ENCODE assay signal across 2 cellular contexts in genomic region chr6:151279891-151280290, GRCh38.
TF ChIP-seq lines count a peak whose summit lies in the region.

No MANE protein-coding gene starts in this region.

TF ChIP-seq in HepG2, 621 proteins besides CTCF, POLR2A, EP300 and RAD21:
- TF ChIP-seq TEAD3 (CRISPR knock-in tag; optimal IDR thresholded peaks at IDR 0.05; ENCODE audit: borderline replicate concordance) = no peak
- no peak for TF ChIP-seq JDP2 (CRISPR knock-in tag; IDR thresholded peaks at IDR 0.05; ENCODE audit: borderline replicate concordance)
- TF ChIP-seq CEBPB (IDR thresholded peaks at IDR 0.05; ENCODE audit: borderline replicate concordance, low read depth, low read length) = peak; percentile 61; the same call in 1 of the 2 replicates

TF ChIP-seq in K562, 482 proteins besides CTCF, POLR2A, EP300 and RAD21:
- TF ChIP-seq CEBPG (CRISPR knock-in tag; IDR thresholded peaks at IDR 0.05) (no peak), CEBPG (tag; conservative IDR thresholded peaks at IDR 0.05 in 1 of 2, IDR thresholded peaks at IDR 0.05 in 1 of 2) (peak in 1 of 2 experiments; percentile 79; a peak in 2 of 4 replicates), ZNF668 (CRISPR knock-in tag; IDR thresholded peaks at IDR 0.05) (no peak), CBX3 (IDR thresholded peaks at IDR 0.05; ENCODE audit: borderline replicate concordance in 1 of 2, low read length in 2 of 2) (no peak), ZSCAN32 (CRISPR knock-in tag; IDR thresholded peaks at IDR 0.05) (no peak), CEBPB (tag; IDR thresholded peaks at IDR 0.05) (peak; percentile 69), TCFL5 (CRISPR knock-in tag; conservative IDR thresholded peaks at IDR 0.05) (no peak), CGGBP1 (CRISPR knock-in tag; IDR thresholded peaks at IDR 0.05) (no peak), ZNF217 (CRISPR knock-in tag; IDR thresholded peaks at IDR 0.05) (no peak), POLR2B (IDR thresholded peaks at IDR 0.05; ENCODE audit: low read depth, partially characterized antibody) (no peak), PURB (CRISPR knock-in tag; IDR thresholded peaks at IDR 0.05; ENCODE audit: low read depth) (no peak), CHD7 (IDR thresholded peaks at IDR 0.05; ENCODE audit: low read depth, low read length) (no peak)
